7 cellular contexts compared by ENCODE assay signal in the genomic region with DNA sequence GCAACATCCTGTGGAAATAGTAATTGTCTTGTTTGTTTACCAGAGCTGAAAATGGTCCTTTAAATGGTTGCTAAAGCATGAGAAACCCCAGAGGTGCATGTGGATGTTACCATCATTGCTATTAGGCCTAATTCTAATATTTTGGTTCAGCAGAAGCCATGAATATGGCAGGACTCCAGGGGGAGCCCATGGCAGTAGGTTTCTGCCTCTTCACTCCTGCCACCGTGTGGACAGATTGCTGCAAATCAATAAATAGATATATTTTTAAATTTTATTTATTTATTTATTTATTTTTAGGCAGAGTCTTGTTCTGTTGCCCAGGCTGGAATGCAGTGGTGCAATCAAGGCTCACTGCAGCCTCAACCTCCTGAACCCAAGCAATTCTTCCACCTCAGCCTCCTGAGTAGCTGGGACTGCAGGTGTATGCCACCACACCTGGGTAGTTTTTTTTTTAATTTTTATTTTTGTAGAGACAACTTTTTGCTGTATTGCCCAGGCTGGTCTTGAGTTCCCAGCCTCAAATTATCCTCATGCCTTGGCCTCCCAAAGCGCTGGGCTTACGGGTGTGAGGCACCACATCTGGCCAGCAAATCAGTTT. TPM values are rescaled to one million over a fixed set of nuclear protein-coding genes. Genes with fewer than 3 reads are reported as not detected.
DNase-seq lines count a peak whose midpoint lies in the region; TF ChIP-seq lines count a peak whose summit lies in the region.

No MANE protein-coding gene starts in this region.

- H3K4me2 ChIP-seq in osteoblast (ENCODE audit: insufficient read depth, low read length) = no peak overlapping the region

- TF ChIP-seq CTCF in HFF-Myc (IDR thresholded peaks at IDR 0.05; ENCODE audit: low read depth, low read length, missing control alignments) = peak; percentile 73
- peak; percentile 64 for TF ChIP-seq CTCF in fibroblast of mammary gland (conservative IDR thresholded peaks at IDR 0.05; ENCODE audit: control insufficient read depth, insufficient read depth, low read depth, low read length)
- peak; percentile 74 for TF ChIP-seq CTCF in osteoblast (IDR thresholded peaks at IDR 0.05; ENCODE audit: extremely low read depth, low read depth, low read length)

- H4K20me1 ChIP-seq in osteoblast (ENCODE audit: insufficient read depth, low read length) = no peaks in the 10 kb centered on the region

- H3K27ac ChIP-seq in osteoblast (ENCODE audit: low read depth, low read length) = no peak overlapping the region

- H3K79me2 ChIP-seq in osteoblast (ENCODE audit: insufficient read depth, low read length) = no peaks in the 10 kb centered on the region

- no peaks in the 10 kb centered on the region for H3K4me1 ChIP-seq in osteoblast (ENCODE audit: insufficient read depth, low read length)

- no peaks in the 10 kb centered on the region for H3K27me3 ChIP-seq in osteoblast (ENCODE audit: insufficient read depth, low read length)

- H2AFZ ChIP-seq in osteoblast (ENCODE audit: low read length) = no peak overlapping the region

- H3K9me3 ChIP-seq in osteoblast (ENCODE audit: low read depth, low read length) = no peaks in the 10 kb centered on the region

- peak; percentile 25 for DNase-seq in GF-D8 (lab: John Stamatoyannopoulos, UW)
- DNase-seq in HFF-Myc (ENCODE audit: extremely low read depth, low read depth) = peak; percentile 44
- DNase-seq in NCI-H446 treated with DMSO at 0.1 percent for 48 hours (lab: John Stamatoyannopoulos, UW) = peak; percentile 43
- DNase-seq in activated CD4-positive, alpha-beta T cell treated with anti-CD3 and anti-CD28 coated beads for 48 hours = peak; percentile 57
- peak; percentile 72 for DNase-seq in fibroblast of mammary gland (ENCODE audit: low read depth)
- peak; percentile 77 for DNase-seq in osteoblast (ENCODE audit: insufficient read length, low spot score, missing footprints)
- no peak for DNase-seq in mesenteric fat pad (ENCODE audit: low spot score)

- no peak overlapping the region for H3K4me3 ChIP-seq in HFF-Myc (replicated peaks; ENCODE audit: low read depth, low read length)
- no peak overlapping the region for H3K4me3 ChIP-seq in fibroblast of mammary gland (ENCODE audit: control insufficient read depth, low read depth, low read length)
- no peak overlapping the region for H3K4me3 ChIP-seq in osteoblast (ENCODE audit: insufficient read depth, low read length)

- no peaks in the 10 kb centered on the region for H3K36me3 ChIP-seq in osteoblast (ENCODE audit: insufficient read depth, low read length)

RNA-seq across cellular contexts. Expression of a gene that starts 54.9 kb away (rescaled TPM):
- total RNA-seq in osteoblast (not detected in 2 replicates), mesenteric fat pad (not detected)
